Comparison of ENCODE assay signal across 9 cellular contexts in the genomic region with DNA sequence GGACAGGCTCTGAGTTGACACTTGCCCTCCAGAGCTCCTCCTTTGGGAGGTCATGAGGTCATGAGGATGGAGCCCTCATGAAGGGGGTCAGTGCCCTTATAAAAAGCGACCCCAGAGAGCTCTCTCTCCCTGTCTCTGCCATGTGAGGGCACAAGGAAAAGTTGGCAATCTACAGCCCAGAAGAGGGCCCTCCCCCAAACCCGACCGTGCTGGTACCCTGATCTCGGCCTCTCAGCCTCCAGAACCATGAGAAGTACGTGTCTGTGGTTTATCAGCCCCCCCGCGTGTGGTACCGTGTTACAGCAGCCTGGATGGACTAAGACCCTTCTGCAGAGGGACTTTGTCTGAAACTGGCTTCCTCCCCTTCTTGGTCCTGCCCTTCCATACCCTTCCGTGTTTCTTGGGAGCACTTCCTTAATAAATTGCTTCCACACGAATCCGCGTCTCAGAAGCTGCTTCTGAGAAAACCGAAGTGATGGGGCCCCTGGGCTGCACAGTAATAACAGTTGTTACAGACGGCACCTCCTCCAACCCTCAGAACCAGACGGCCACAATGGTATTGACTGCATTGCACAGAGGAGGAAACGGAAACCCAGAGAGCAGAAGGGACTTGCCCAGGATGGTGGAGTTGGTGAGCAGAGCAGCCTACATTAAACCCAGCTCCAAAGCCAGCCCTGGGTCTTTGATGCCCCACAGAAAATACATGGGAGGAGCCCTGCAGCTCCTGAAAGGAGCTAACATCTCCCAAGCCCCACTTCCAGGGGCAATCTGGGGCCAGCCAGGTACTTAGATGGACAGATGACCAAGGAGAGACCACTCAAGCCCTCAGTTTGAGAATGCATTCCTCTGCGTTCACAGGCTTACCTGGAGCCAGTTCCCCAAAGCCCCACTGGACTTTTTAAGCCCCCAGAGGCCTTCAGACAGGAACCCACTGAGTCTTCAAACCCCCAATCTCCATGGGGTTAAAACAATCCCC.
DNase-seq lines count a peak whose midpoint lies in the region; ATAC-seq and TF ChIP-seq lines count a peak whose summit lies in the region.
"Had no signal": no experiment of that assay in that cellular context is flagged by ENCODE, and none has a peak within 500 bp of the region (broad histone marks: within the 10 kb centered on the region; RNA-seq: fewer than 3 reads in every experiment).

No MANE protein-coding gene starts in this region.

- peak overlapping the region; percentile 26 for H3K27ac ChIP-seq in RWPE1
- H3K27ac ChIP-seq: SK-N-MC had no signal

- CTCF ChIA-PET in RWPE1 (lab: Yijun Ruan, JAX): no interaction called here

- ATAC-seq in GM18858 (IDR thresholded peaks at IDR 0.05; ENCODE audit: unreplicated experiment) (peak; percentile 70), HG02884 (IDR thresholded peaks at IDR 0.05; ENCODE audit: unreplicated experiment) (peak; percentile 69)

- no peak for DNase-seq in RWPE1 (ENCODE audit: low spot score)
- DNase-seq in activated naive CD4-positive, alpha-beta T cell treated with Interleukin-2 at 50 U/mL for 16 hours: peak; percentile 78
- peak; percentile 63 to 74 for DNase-seq in stimulated activated CD4-positive, alpha-beta T cell treated with anti-CD3 and anti-CD28 coated beads, Interleukin-2, amount 100 ng/mL, for 24 hours
- DNase-seq in NCI-H128 (lab: John Stamatoyannopoulos, UW; ENCODE audit: unreplicated experiment): no peak
- DNase-seq in cerebellar cortex (ENCODE audit: low spot score): no peak
- no peak for DNase-seq in NCI-H524 treated with DMSO at 0.1 percent for 48 hours (lab: John Stamatoyannopoulos, UW)

- no peak for TF ChIP-seq CTCF in RWPE1 (conservative IDR thresholded peaks at IDR 0.05; ENCODE audit: low read depth)

- POLR2A ChIA-PET in RWPE1 (lab: Yijun Ruan, JAX; ENCODE audit: low non-redundant PET): no interaction called here

Comparison
In these comparisons a context has a peak if more than half of its experiments do, and no peak if none do; other contexts are left out.
1. DNase-seq: peak in activated naive CD4-positive, alpha-beta T cell treated with Interleukin-2 at 50 U/mL for 16 hours (single experiment) and stimulated activated CD4-positive, alpha-beta T cell treated with anti-CD3 and anti-CD28 coated beads, Interleukin-2, amount 100 ng/mL, for 24 hours (2 of 2); none in RWPE1 (single experiment), NCI-H128 (single experiment), cerebellar cortex (single experiment) and NCI-H524 treated with DMSO at 0.1 percent for 48 hours (single experiment).